1 cellular context compared by ENCODE assay signal in the genomic region with DNA sequence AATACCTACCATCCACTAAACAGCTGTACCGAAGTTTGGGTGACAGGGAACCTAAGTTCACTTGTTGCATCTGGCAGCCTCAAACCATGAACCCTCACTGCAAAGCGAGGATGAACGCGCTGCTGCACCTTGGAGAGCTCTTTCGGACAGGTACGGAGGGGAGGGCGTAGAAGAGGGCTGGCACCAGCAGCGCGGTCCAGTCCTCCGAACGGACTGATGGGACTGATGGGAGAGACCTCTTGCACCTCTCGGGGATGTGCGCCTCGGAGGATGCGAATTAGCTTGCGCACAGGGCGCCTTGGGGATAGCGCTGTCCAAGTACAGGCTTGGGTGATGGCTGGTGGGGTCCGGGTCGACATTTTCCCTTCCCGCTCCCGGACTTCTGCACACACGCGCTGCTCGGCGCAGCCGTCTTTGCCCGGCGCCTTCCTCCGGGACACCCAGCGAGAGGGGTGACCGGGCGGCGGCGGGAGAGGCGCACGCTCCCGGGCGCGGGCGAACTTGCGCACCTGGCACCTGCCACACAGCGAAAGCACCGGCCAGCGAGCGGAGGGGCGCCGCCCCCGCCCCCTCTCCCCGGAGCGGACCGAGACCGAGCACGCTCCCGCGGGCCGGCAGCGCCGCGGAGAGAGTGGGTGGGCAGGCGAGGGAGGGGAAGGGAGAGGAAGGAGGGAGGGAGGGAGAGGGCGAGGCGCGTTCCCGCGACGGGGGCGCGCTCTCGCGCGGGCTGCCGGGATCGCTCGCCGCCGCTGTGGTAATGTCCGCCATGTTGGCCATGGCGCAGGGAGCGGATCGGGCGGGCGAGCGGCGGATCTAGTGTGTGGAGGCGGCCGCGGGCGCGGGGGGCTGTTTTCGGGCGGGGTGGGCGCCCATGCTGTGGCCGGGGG.
TF ChIP-seq lines count a peak whose summit lies in the region.

A gene with protein sequence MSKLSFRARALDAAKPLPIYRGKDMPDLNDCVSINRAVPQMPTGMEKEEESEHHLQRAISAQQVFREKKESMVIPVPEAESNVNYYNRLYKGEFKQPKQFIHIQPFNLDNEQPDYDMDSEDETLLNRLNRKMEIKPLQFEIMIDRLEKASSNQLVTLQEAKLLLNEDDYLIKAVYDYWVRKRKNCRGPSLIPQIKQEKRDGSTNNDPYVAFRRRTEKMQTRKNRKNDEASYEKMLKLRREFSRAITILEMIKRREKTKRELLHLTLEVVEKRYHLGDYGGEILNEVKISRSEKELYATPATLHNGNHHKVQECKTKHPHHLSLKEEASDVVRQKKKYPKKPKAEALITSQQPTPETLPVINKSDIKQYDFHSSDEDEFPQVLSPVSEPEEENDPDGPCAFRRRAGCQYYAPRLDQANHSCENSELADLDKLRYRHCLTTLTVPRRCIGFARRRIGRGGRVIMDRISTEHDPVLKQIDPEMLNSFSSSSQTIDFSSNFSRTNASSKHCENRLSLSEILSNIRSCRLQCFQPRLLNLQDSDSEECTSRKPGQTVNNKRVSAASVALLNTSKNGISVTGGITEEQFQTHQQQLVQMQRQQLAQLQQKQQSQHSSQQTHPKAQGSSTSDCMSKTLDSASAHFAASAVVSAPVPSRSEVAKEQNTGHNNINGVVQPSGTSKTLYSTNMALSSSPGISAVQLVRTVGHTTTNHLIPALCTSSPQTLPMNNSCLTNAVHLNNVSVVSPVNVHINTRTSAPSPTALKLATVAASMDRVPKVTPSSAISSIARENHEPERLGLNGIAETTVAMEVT (plus strand): TSS at position 754 of the 887 bp plus-strand sequence. CDS start 267 bp downstream, outside the sequence.

TF ChIP-seq in GM12878, 131 proteins besides CTCF, POLR2A, EP300 and RAD21 (continued from another document and continues in another):
- TF ChIP-seq, protein P1, sequence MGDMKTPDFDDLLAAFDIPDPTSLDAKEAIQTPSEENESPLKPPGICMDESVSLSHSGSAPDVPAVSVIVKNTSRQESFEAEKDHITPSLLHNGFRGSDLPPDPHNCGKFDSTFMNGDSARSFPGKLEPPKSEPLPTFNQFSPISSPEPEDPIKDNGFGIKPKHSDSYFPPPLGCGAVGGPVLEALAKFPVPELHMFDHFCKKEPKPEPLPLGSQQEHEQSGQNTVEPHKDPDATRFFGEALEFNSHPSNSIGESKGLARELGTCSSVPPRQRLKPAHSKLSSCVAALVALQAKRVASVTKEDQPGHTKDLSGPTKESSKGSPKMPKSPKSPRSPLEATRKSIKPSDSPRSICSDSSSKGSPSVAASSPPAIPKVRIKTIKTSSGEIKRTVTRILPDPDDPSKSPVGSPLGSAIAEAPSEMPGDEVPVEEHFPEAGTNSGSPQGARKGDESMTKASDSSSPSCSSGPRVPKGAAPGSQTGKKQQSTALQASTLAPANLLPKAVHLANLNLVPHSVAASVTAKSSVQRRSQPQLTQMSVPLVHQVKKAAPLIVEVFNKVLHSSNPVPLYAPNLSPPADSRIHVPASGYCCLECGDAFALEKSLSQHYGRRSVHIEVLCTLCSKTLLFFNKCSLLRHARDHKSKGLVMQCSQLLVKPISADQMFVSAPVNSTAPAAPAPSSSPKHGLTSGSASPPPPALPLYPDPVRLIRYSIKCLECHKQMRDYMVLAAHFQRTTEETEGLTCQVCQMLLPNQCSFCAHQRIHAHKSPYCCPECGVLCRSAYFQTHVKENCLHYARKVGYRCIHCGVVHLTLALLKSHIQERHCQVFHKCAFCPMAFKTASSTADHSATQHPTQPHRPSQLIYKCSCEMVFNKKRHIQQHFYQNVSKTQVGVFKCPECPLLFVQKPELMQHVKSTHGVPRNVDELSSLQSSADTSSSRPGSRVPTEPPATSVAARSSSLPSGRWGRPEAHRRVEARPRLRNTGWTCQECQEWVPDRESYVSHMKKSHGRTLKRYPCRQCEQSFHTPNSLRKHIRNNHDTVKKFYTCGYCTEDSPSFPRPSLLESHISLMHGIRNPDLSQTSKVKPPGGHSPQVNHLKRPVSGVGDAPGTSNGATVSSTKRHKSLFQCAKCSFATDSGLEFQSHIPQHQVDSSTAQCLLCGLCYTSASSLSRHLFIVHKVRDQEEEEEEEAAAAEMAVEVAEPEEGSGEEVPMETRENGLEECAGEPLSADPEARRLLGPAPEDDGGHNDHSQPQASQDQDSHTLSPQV (IDR thresholded peaks at IDR 0.05) = no peak
- TF ChIP-seq BACH1 (IDR thresholded peaks at IDR 0.05; ENCODE audit: borderline replicate concordance) (no peak; the same call in 1 of the 2 replicates), HCFC1 (IDR thresholded peaks at IDR 0.05; ENCODE audit: low read length) (no peak), TCF12 (IDR thresholded peaks at IDR 0.05; ENCODE audit: low read depth, low read length) (peak; percentile 47; the same call in 1 of the 2 replicates), LARP7 (IDR thresholded peaks at IDR 0.05) (peak; percentile 94; the same call in 1 of the 2 replicates), NR2C2 (IDR thresholded peaks at IDR 0.05; ENCODE audit: borderline replicate concordance, control insufficient read depth, insufficient read length, low read depth) (no peak), FOS (IDR thresholded peaks at IDR 0.05; ENCODE audit: borderline replicate concordance, extremely low read depth, insufficient read length) (no peak), NR2C1 (IDR thresholded peaks at IDR 0.05) (no peak), CBX5 (IDR thresholded peaks at IDR 0.05; ENCODE audit: low read depth) (0 out of 2 replicates have a peak, but pooled peaks have one; percentile 1), RCOR1 (conservative IDR thresholded peaks at IDR 0.05; ENCODE audit: low read depth, low read length) (no peak), ASH2L (IDR thresholded peaks at IDR 0.05; ENCODE audit: borderline replicate concordance, low read depth) (no peak; the same call in 1 of the 2 replicates), TAF1 (IDR thresholded peaks at IDR 0.05; ENCODE audit: borderline replicate concordance, low read depth, low read length) (peak; percentile 89), NFYA (IDR thresholded peaks at IDR 0.05; ENCODE audit: borderline replicate concordance, low read depth, low read length) (no peak), NR2F1 (conservative IDR thresholded peaks at IDR 0.05) (peak; percentile 32; the same call in 1 of the 2 replicates), SMC3 (IDR thresholded peaks at IDR 0.05; ENCODE audit: borderline replicate concordance, low read length) (no peak), SUZ12 (IDR thresholded peaks at IDR 0.05; ENCODE audit: unreplicated experiment) (no peak), CHD2 (IDR thresholded peaks at IDR 0.05; ENCODE audit: borderline replicate concordance, low read depth, low read length) (peak; percentile 74; the same call in 1 of the 2 replicates), ZZZ3 (IDR thresholded peaks at IDR 0.05; ENCODE audit: control insufficient read depth, insufficient read length, low read depth) (no peak), ATF7 (IDR thresholded peaks at IDR 0.05; ENCODE audit: low read depth) (no peak), ZNF274 (IDR thresholded peaks at IDR 0.05; ENCODE audit: insufficient read depth, insufficient read length) (no peak), HDAC2 (IDR thresholded peaks at IDR 0.05) (no peak), MTA2 (IDR thresholded peaks at IDR 0.05; ENCODE audit: low read depth) (no peak), TBL1XR1 (IDR thresholded peaks at IDR 0.05; ENCODE audit: low read depth, low read length) (no peak), RBBP5 (conservative IDR thresholded peaks at IDR 0.05) (peak; percentile 57; the same call in 1 of the 2 replicates), MEF2B (IDR thresholded peaks at IDR 0.05; ENCODE audit: partially characterized antibody, poor library complexity, severe bottlenecking) (no peak), SMARCA5 (IDR thresholded peaks at IDR 0.05) (no peak), CBFB (IDR thresholded peaks at IDR 0.05; ENCODE audit: low read depth) (no peak), EGR1 (IDR thresholded peaks at IDR 0.05; ENCODE audit: borderline replicate concordance in 1 of 2, low read depth in 2 of 2, low read length in 2 of 2) (peak in 1 of 2 experiments; percentile 76; a peak in 2 of 3 replicates), SRF (IDR thresholded peaks at IDR 0.05; ENCODE audit: low read depth in 2 of 2, low read length in 2 of 2) (no peak)
- TF ChIP-seq, protein P2, sequence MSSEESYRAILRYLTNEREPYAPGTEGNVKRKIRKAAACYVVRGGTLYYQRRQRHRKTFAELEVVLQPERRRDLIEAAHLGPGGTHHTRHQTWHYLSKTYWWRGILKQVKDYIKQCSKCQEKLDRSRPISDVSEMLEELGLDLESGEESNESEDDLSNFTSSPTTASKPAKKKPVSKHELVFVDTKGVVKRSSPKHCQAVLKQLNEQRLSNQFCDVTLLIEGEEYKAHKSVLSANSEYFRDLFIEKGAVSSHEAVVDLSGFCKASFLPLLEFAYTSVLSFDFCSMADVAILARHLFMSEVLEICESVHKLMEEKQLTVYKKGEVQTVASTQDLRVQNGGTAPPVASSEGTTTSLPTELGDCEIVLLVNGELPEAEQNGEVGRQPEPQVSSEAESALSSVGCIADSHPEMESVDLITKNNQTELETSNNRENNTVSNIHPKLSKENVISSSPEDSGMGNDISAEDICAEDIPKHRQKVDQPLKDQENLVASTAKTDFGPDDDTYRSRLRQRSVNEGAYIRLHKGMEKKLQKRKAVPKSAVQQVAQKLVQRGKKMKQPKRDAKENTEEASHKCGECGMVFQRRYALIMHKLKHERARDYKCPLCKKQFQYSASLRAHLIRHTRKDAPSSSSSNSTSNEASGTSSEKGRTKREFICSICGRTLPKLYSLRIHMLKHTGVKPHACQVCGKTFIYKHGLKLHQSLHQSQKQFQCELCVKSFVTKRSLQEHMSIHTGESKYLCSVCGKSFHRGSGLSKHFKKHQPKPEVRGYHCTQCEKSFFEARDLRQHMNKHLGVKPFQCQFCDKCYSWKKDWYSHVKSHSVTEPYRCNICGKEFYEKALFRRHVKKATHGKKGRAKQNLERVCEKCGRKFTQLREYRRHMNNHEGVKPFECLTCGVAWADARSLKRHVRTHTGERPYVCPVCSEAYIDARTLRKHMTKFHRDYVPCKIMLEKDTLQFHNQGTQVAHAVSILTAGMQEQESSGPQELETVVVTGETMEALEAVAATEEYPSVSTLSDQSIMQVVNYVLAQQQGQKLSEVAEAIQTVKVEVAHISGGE (CRISPR knock-in tag; IDR thresholded peaks at IDR 0.05) = no peak
- TF ChIP-seq, protein P3, sequence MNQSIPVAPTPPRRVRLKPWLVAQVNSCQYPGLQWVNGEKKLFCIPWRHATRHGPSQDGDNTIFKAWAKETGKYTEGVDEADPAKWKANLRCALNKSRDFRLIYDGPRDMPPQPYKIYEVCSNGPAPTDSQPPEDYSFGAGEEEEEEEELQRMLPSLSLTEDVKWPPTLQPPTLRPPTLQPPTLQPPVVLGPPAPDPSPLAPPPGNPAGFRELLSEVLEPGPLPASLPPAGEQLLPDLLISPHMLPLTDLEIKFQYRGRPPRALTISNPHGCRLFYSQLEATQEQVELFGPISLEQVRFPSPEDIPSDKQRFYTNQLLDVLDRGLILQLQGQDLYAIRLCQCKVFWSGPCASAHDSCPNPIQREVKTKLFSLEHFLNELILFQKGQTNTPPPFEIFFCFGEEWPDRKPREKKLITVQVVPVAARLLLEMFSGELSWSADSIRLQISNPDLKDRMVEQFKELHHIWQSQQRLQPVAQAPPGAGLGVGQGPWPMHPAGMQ (IDR thresholded peaks at IDR 0.05; ENCODE audit: borderline replicate concordance) = no peak
- TF ChIP-seq, protein P4, sequence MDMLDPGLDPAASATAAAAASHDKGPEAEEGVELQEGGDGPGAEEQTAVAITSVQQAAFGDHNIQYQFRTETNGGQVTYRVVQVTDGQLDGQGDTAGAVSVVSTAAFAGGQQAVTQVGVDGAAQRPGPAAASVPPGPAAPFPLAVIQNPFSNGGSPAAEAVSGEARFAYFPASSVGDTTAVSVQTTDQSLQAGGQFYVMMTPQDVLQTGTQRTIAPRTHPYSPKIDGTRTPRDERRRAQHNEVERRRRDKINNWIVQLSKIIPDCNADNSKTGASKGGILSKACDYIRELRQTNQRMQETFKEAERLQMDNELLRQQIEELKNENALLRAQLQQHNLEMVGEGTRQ (IDR thresholded peaks at IDR 0.05; ENCODE audit: borderline replicate concordance, low read depth, low read length) = no peak
- TF ChIP-seq, protein P5, sequence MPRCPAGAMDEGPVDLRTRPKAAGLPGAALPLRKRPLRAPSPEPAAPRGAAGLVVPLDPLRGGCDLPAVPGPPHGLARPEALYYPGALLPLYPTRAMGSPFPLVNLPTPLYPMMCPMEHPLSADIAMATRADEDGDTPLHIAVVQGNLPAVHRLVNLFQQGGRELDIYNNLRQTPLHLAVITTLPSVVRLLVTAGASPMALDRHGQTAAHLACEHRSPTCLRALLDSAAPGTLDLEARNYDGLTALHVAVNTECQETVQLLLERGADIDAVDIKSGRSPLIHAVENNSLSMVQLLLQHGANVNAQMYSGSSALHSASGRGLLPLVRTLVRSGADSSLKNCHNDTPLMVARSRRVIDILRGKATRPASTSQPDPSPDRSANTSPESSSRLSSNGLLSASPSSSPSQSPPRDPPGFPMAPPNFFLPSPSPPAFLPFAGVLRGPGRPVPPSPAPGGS (IDR thresholded peaks at IDR 0.05; ENCODE audit: borderline replicate concordance, insufficient read depth, low read depth, low read length, poor library complexity, severe bottlenecking) = peak; percentile 13
- TF ChIP-seq, protein P6, sequence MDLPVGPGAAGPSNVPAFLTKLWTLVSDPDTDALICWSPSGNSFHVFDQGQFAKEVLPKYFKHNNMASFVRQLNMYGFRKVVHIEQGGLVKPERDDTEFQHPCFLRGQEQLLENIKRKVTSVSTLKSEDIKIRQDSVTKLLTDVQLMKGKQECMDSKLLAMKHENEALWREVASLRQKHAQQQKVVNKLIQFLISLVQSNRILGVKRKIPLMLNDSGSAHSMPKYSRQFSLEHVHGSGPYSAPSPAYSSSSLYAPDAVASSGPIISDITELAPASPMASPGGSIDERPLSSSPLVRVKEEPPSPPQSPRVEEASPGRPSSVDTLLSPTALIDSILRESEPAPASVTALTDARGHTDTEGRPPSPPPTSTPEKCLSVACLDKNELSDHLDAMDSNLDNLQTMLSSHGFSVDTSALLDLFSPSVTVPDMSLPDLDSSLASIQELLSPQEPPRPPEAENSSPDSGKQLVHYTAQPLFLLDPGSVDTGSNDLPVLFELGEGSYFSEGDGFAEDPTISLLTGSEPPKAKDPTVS (IDR thresholded peaks at IDR 0.05; ENCODE audit: low read depth, low read length) = no peak
- TF ChIP-seq, protein P7, sequence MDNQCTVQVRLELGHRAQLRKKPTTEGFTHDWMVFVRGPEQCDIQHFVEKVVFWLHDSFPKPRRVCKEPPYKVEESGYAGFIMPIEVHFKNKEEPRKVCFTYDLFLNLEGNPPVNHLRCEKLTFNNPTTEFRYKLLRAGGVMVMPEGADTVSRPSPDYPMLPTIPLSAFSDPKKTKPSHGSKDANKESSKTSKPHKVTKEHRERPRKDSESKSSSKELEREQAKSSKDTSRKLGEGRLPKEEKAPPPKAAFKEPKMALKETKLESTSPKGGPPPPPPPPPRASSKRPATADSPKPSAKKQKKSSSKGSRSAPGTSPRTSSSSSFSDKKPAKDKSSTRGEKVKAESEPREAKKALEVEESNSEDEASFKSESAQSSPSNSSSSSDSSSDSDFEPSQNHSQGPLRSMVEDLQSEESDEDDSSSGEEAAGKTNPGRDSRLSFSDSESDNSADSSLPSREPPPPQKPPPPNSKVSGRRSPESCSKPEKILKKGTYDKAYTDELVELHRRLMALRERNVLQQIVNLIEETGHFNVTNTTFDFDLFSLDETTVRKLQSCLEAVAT (IDR thresholded peaks at IDR 0.05) = no peak
